In genomic region chr16:28549301-28549899, GRCh38 we compare ENCODE assay signal across 8 cellular contexts. TPM values are rescaled to one million over a fixed set of nuclear protein-coding genes. Genes with fewer than 3 reads are reported as not detected.
DNase-seq lines count a peak whose midpoint lies in the region; ATAC-seq, FAIRE-seq and TF ChIP-seq lines count a peak whose summit lies in the region.

No MANE protein-coding gene starts in this region.

- FAIRE-seq in GM12878 (lab: Jason Lieb, UNC): no peak

- CTCF ChIA-PET in GM12878 (lab: Yijun Ruan, JAX): interaction anchor here (0.8 to 1.4 kb wide), 3 partner anchors 8 to 222 kb away, joined by 3 to 4 read pairs (median 3); no protein-coding TSS in a partner anchor

- peak; percentile 74 for TF ChIP-seq RAD21 in GM12878 (IDR thresholded peaks at IDR 0.05; ENCODE audit: insufficient read depth, low read depth, low read length)

- DNase-seq in SHP77 (lab: John Stamatoyannopoulos, UW) (peak; percentile 7 to 31), SHP77 treated with DMSO at 0.1 percent for 48 hours (lab: John Stamatoyannopoulos, UW) (no peak), NAMALWA (ENCODE audit: low spot score) (peak; percentile 60), GM12878 (ENCODE audit: low read depth, low spot score) (no peak), SK-N-DZ (ENCODE audit: low spot score) (no peak), HPDE6-E6E7 (ENCODE audit: extremely low spot score) (no peak)
- DNase-seq in naive thymus-derived CD8-positive, alpha-beta T cell: peak in 5 of 10 donors; percentile 9 to 51 (median 19)
- no peak for DNase-seq in stimulated activated CD4-positive, alpha-beta T cell treated with anti-CD3 and anti-CD28 coated beads, Interleukin-2, amount 100 ng/mL, for 48 hours

- WGBS in GM12878 (ENCODE audit: insufficient coverage, insufficient replicate concordance, low lambda C conversion rate, missing lambda C conversion rate): 45% methylated on average over 11 of the region's 11 CpGs

- H3K36me3 Mint-ChIP-seq in naive thymus-derived CD8-positive, alpha-beta T cell: no peaks in the 10 kb centered on the region

- POLR2A ChIA-PET in GM12878 (lab: Charles Lee): interaction anchor here (0.8 kb wide), 1 partner anchor 8 kb away, joined by 4 read pairs; no protein-coding TSS in a partner anchor
- POLR2A ChIA-PET in naive thymus-derived CD8-positive, alpha-beta T cell (lab: Charles Lee): interaction anchor here (0.6 to 4.0 kb wide), 3 partner anchors 19 to 58 kb away, joined by 3 to 21 read pairs (median 5); partner anchors contain the start of genes APOBR and CLN3

- H3K4me2 ChIP-seq in GM12878 (ENCODE audit: control insufficient read depth, insufficient read depth): no peak overlapping the region

- no peaks in the 10 kb centered on the region for H4K20me1 ChIP-seq in GM12878 (ENCODE audit: control insufficient read depth, insufficient read depth)

- H2AFZ ChIP-seq in GM12878 (ENCODE audit: control insufficient read depth, low read depth, low read length): no peak overlapping the region

- H3K9me3 Mint-ChIP-seq in naive thymus-derived CD8-positive, alpha-beta T cell: no peaks in the 10 kb centered on the region

- no peak overlapping the region for H3K27ac ChIP-seq in GM12878 (ENCODE audit: control insufficient read depth, insufficient read depth)

- TF ChIP-seq POLR2A in GM12878 (IDR thresholded peaks at IDR 0.05; ENCODE audit: low read depth, low read length): no peak

- H3K4me3 Mint-ChIP-seq in naive thymus-derived CD8-positive, alpha-beta T cell: peak overlapping the region in 1 of 10 donors; percentile 33

- H3K27me3 Mint-ChIP-seq in naive thymus-derived CD8-positive, alpha-beta T cell: no peaks in the 10 kb centered on the region

- peaks cover 6 to 16% (median 9%) of the 10 kb centered on the region in 4 donors for H3K4me1 Mint-ChIP-seq in naive thymus-derived CD8-positive, alpha-beta T cell

- BruUV-seq in GM12878 (replicated peaks; lab: Mats Ljungman, UMichigan): no TSS peak

- H3K79me2 ChIP-seq in GM12878 (ENCODE audit: control insufficient read depth, insufficient read depth, low read length): no peaks in the 10 kb centered on the region

- no peak for TF ChIP-seq EP300 in GM12878 (IDR thresholded peaks at IDR 0.05; ENCODE audit: borderline replicate concordance in 1 of 2, control insufficient read depth in 1 of 2, low read depth in 2 of 2, low read length in 2 of 2)

- no peaks in the 10 kb centered on the region for H3K36me3 ChIP-seq in GM12878 (ENCODE audit: control insufficient read depth in 2 of 2, insufficient read depth in 2 of 2, low read length in 1 of 2)

- no peaks in the 10 kb centered on the region; the same call in 1 of the 2 replicates for H3K4me1 ChIP-seq in GM12878 (ENCODE audit: control insufficient read depth, insufficient read depth, low read length)

- H3K9ac ChIP-seq in GM12878 (ENCODE audit: control insufficient read depth, insufficient read depth, low read length): no peak overlapping the region

- in situ Hi-C loops in GM12878 (cut with MboI): no loop called here

- intact Hi-C loops in GM12878 (cut with micrococcal nuclease; ENCODE audit: unreplicated experiment): no loop called here

- no peaks in the 10 kb centered on the region for H3K27me3 ChIP-seq in GM12878 (replicated peaks in 1 of 2; ENCODE audit: control insufficient read depth in 2 of 2, insufficient read depth in 2 of 2, low read length in 1 of 2)

- H3K27ac Mint-ChIP-seq in naive thymus-derived CD8-positive, alpha-beta T cell: peak overlapping the region in 6 of 10 donors; percentile 1 to 77 (median 38)

- H3K9me3 ChIP-seq in GM12878 (replicated peaks; ENCODE audit: control insufficient read depth, insufficient read depth, low read length): no peaks in the 10 kb centered on the region

- peak; percentile 36 to 62 (median 52); a peak in 4 of 6 replicates for TF ChIP-seq CTCF in GM12878 (IDR thresholded peaks at IDR 0.05 in 2 of 3, conservative IDR thresholded peaks at IDR 0.05 in 1 of 3; ENCODE audit: control insufficient read depth in 2 of 3, extremely low read depth in 1 of 3, insufficient read depth in 1 of 3, low read depth in 3 of 3, low read length in 3 of 3)

- no peak for ATAC-seq in GM12878
- no peak for ATAC-seq in naive thymus-derived CD8-positive, alpha-beta T cell

- SMC1A ChIA-PET in GM12878 (lab: Charles Lee; ENCODE audit: uncharacterized antibody, unreplicated experiment): interaction anchor here (1.1 kb wide), 1 partner anchor 19 kb away, joined by 4 read pairs; no protein-coding TSS in a partner anchor

- RAD21 ChIA-PET in GM12878 (lab: Charles Lee; ENCODE audit: unreplicated experiment): interaction anchor here (1.2 kb wide), 1 partner anchor 225 kb away, joined by 3 read pairs; no protein-coding TSS in a partner anchor

- no peak overlapping the region for H3K4me3 ChIP-seq in GM12878

RNA-seq across cellular contexts. Expression of gene SGF29, which starts 4.3 kb away (rescaled TPM):
- 11.7 and 16.2 TPM in 2 replicates for total RNA-seq in GM12878 (2013; cell fraction: nucleolus; rRNA removed)
- 15.7 and 18.1 TPM in 2 replicates for total RNA-seq in GM12878 (2014; rRNA removed)
- 14.0 and 15.4 TPM in 2 replicates for total RNA-seq in GM12878 (2014; rRNA removed; fragmentation: Illumina TruSeq; extraction: Trizol)
- total RNA-seq in GM12878 (2021): 18.4 and 20.1 TPM in 2 replicates
- polyA plus RNA-seq in GM12878 (2011; ENCODE audit: low read depth): 8.2 TPM
- 0.82 and 2.2 TPM in 2 replicates for polyA plus RNA-seq in GM12878 (2011; rRNA removed)
- polyA plus RNA-seq in GM12878 (2011; cell fraction: cytosol; rRNA removed): 5.1 and 5.4 TPM in 2 replicates
- polyA plus RNA-seq in GM12878 (2011; cell fraction: nucleus; rRNA removed): 8.8 and 11.9 TPM in 2 replicates
- polyA plus RNA-seq in GM12878 (2012): 15.6 and 15.7 TPM in 2 replicates
- 4.7 and 9.3 TPM in 2 replicates for polyA plus RNA-seq in GM12878 (2014; fragmentation: Illumina TruSeq; extraction: Trizol)
- polyA plus RNA-seq in GM12878 (2014; fragmentation: Nextera tagmentation; extraction: Ambion mirVana): 1 to 10 TPM; 4.3 to 7.1 TPM
- 10.7 and 12.3 TPM in 2 replicates for polyA plus RNA-seq in GM12878 (2014; rRNA removed)
- polyA plus RNA-seq in GM12878 (2016; fragmentation: Nextera tagmentation; extraction: Ambion mirVana): 10 to 100 TPM; 15.4 to 17.2 TPM
- polyA minus RNA-seq in GM12878 (2011; rRNA and poly(A)+ RNA removed): 2.3 and 5.2 TPM in 2 replicates
- polyA minus RNA-seq in GM12878 (2011; cell fraction: cytosol; rRNA and poly(A)+ RNA removed): 2.4 and 7.6 TPM in 2 replicates
- polyA minus RNA-seq in GM12878 (2011; cell fraction: nucleus; rRNA and poly(A)+ RNA removed): 4.0 and 7.3 TPM in 2 replicates
- total RNA-seq in naive thymus-derived CD8-positive, alpha-beta T cell: 10 to 100 TPM; 68.3 to 73.0 TPM
- polyA plus RNA-seq in naive thymus-derived CD8-positive, alpha-beta T cell: 10 to 100 TPM; 48.3 to 71.7 (median 50.4) TPM
- 26.5 and 27.3 TPM in 2 replicates for polyA plus RNA-seq in SK-N-DZ (2014; cell fraction: cytosol; rRNA removed)
- polyA plus RNA-seq in SK-N-DZ (2014; cell fraction: nucleus; rRNA removed): 39.8 and 47.2 TPM in 2 replicates

RNA-seq across cellular contexts. Expression of gene NUPR1, which starts 10.6 kb away (rescaled TPM):
- total RNA-seq in GM12878 (2013; cell fraction: nucleolus; rRNA removed): not detected in 2 replicates
- total RNA-seq in GM12878 (2014; rRNA removed) (0.06 TPM in 1 of 2 replicates, not detected in the other), GM12878 (2014; rRNA removed; fragmentation: Illumina TruSeq; extraction: Trizol) (0.04 TPM in 1 of 2 replicates, not detected in the other), GM12878 (2021) (0.28 and 0.88 TPM in 2 replicates)
- polyA plus RNA-seq in GM12878 (2011; ENCODE audit: low read depth): not detected
- polyA plus RNA-seq in GM12878 (2011; rRNA removed) (0.26 TPM in 1 of 2 replicates, not detected in the other), GM12878 (2014; fragmentation: Illumina TruSeq; extraction: Trizol) (0.09 TPM in 1 of 2 replicates, not detected in the other), GM12878 (2014; fragmentation: Nextera tagmentation; extraction: Ambion mirVana) (not detected), GM12878 (2014; rRNA removed) (0.03 and 0.08 TPM in 2 replicates), GM12878 (2016; fragmentation: Nextera tagmentation; extraction: Ambion mirVana) (under 1 TPM; 0.43 to 0.78 TPM)
- 0.12 and 0.22 TPM in 2 replicates for polyA plus RNA-seq in GM12878 (2011; cell fraction: cytosol; rRNA removed)
- 0.01 and 0.10 TPM in 2 replicates for polyA plus RNA-seq in GM12878 (2011; cell fraction: nucleus; rRNA removed)
- polyA plus RNA-seq in GM12878 (2012): not detected in 2 replicates
- polyA minus RNA-seq in GM12878 (2011; rRNA and poly(A)+ RNA removed): not detected in 2 replicates
- polyA minus RNA-seq in GM12878 (2011; cell fraction: cytosol; rRNA and poly(A)+ RNA removed): 1.0 TPM in 1 of 2 replicates, not detected in the other
- polyA minus RNA-seq in GM12878 (2011; cell fraction: nucleus; rRNA and poly(A)+ RNA removed): 0.10 TPM in 1 of 2 replicates, not detected in the other
- total RNA-seq in naive thymus-derived CD8-positive, alpha-beta T cell: under 1 TPM in 1 of 2 experiments, not detected in 1; 0.05 TPM
- not detected for polyA plus RNA-seq in naive thymus-derived CD8-positive, alpha-beta T cell
- polyA plus RNA-seq in SK-N-DZ (2014; cell fraction: cytosol; rRNA removed): not detected in 2 replicates
- polyA plus RNA-seq in SK-N-DZ (2014; cell fraction: nucleus; rRNA removed): not detected in 2 replicates

RNA-seq across cellular contexts. Expression of gene IL27, which starts 42.8 kb away (rescaled TPM):
- not detected in 2 replicates for total RNA-seq in GM12878 (2013; cell fraction: nucleolus; rRNA removed)
- 0.38 and 1.2 TPM in 2 replicates for total RNA-seq in GM12878 (2014; rRNA removed)
- 0.27 and 0.28 TPM in 2 replicates for total RNA-seq in GM12878 (2014; rRNA removed; fragmentation: Illumina TruSeq; extraction: Trizol)
- total RNA-seq in GM12878 (2021): 0.32 and 0.49 TPM in 2 replicates
- polyA plus RNA-seq in GM12878 (2011; ENCODE audit: low read depth): not detected
- polyA plus RNA-seq in GM12878 (2011; rRNA removed): 0.07 TPM in 1 of 2 replicates, not detected in the other
- 0.09 and 0.15 TPM in 2 replicates for polyA plus RNA-seq in GM12878 (2011; cell fraction: cytosol; rRNA removed)
- 0.26 TPM in 1 of 2 replicates, not detected in the other for polyA plus RNA-seq in GM12878 (2011; cell fraction: nucleus; rRNA removed)
- polyA plus RNA-seq in GM12878 (2012): not detected in 2 replicates
- polyA plus RNA-seq in GM12878 (2014; fragmentation: Illumina TruSeq; extraction: Trizol): 0.34 TPM in 1 of 2 replicates, not detected in the other
- under 1 TPM in 1 of 2 experiments, not detected in 1; 0.24 TPM for polyA plus RNA-seq in GM12878 (2014; fragmentation: Nextera tagmentation; extraction: Ambion mirVana)
- 0.23 and 1.1 TPM in 2 replicates for polyA plus RNA-seq in GM12878 (2014; rRNA removed)
- 1 to 10 TPM in 1 of 2 experiments, under 1 TPM in 1; 0.95 to 2.4 TPM for polyA plus RNA-seq in GM12878 (2016; fragmentation: Nextera tagmentation; extraction: Ambion mirVana)
- not detected in 2 replicates for polyA minus RNA-seq in GM12878 (2011; rRNA and poly(A)+ RNA removed)
- polyA minus RNA-seq in GM12878 (2011; cell fraction: cytosol; rRNA and poly(A)+ RNA removed): not detected in 2 replicates
- not detected in 2 replicates for polyA minus RNA-seq in GM12878 (2011; cell fraction: nucleus; rRNA and poly(A)+ RNA removed)
- total RNA-seq in naive thymus-derived CD8-positive, alpha-beta T cell: not detected
- polyA plus RNA-seq in naive thymus-derived CD8-positive, alpha-beta T cell: not detected
- not detected in 2 replicates for polyA plus RNA-seq in SK-N-DZ (2014; cell fraction: cytosol; rRNA removed)
- not detected in 2 replicates for polyA plus RNA-seq in SK-N-DZ (2014; cell fraction: nucleus; rRNA removed)

RNA-seq across cellular contexts. Expression of gene SULT1A2, which starts 47.5 kb away (rescaled TPM):
- total RNA-seq in GM12878 (2013; cell fraction: nucleolus; rRNA removed): not detected in 2 replicates
- total RNA-seq in GM12878 (2014; rRNA removed) (0.06 TPM in 1 of 2 replicates, not detected in the other), GM12878 (2014; rRNA removed; fragmentation: Illumina TruSeq; extraction: Trizol) (not detected in 2 replicates), GM12878 (2021) (0.16 TPM in 1 of 2 replicates, not detected in the other)
- not detected for polyA plus RNA-seq in GM12878 (2011; ENCODE audit: low read depth)
- polyA plus RNA-seq in GM12878 (2011; rRNA removed) (not detected in 2 replicates), GM12878 (2014; fragmentation: Illumina TruSeq; extraction: Trizol) (0.07 TPM in 1 of 2 replicates, not detected in the other), GM12878 (2014; fragmentation: Nextera tagmentation; extraction: Ambion mirVana) (under 1 TPM in 1 of 2 experiments, not detected in 1; 0.39 TPM), GM12878 (2014; rRNA removed) (0.06 TPM in 1 of 2 replicates, not detected in the other), GM12878 (2016; fragmentation: Nextera tagmentation; extraction: Ambion mirVana) (not detected)
- polyA plus RNA-seq in GM12878 (2011; cell fraction: cytosol; rRNA removed): not detected in 2 replicates
- 0.12 TPM in 1 of 2 replicates, not detected in the other for polyA plus RNA-seq in GM12878 (2011; cell fraction: nucleus; rRNA removed)
- polyA plus RNA-seq in GM12878 (2012): not detected in 2 replicates
- polyA minus RNA-seq in GM12878 (2011; rRNA and poly(A)+ RNA removed): not detected in 2 replicates
- polyA minus RNA-seq in GM12878 (2011; cell fraction: cytosol; rRNA and poly(A)+ RNA removed): 0.83 TPM in 1 of 2 replicates, not detected in the other
- not detected in 2 replicates for polyA minus RNA-seq in GM12878 (2011; cell fraction: nucleus; rRNA and poly(A)+ RNA removed)
- 1 to 10 TPM in 1 of 2 experiments, under 1 TPM in 1; 0.66 to 2.1 TPM for total RNA-seq in naive thymus-derived CD8-positive, alpha-beta T cell
- polyA plus RNA-seq in naive thymus-derived CD8-positive, alpha-beta T cell: not detected
- polyA plus RNA-seq in SK-N-DZ (2014; cell fraction: cytosol; rRNA removed): 0.66 and 0.98 TPM in 2 replicates
- 0.61 and 4.4 TPM in 2 replicates for polyA plus RNA-seq in SK-N-DZ (2014; cell fraction: nucleus; rRNA removed)

RNA-seq across cellular contexts. Expression of gene APOBR, which starts 55.0 kb away (rescaled TPM):
- total RNA-seq in GM12878 (2013; cell fraction: nucleolus; rRNA removed): 0.15 TPM in 2 replicates
- 0.65 and 0.73 TPM in 2 replicates for total RNA-seq in GM12878 (2014; rRNA removed)
- 0.32 and 0.54 TPM in 2 replicates for total RNA-seq in GM12878 (2014; rRNA removed; fragmentation: Illumina TruSeq; extraction: Trizol)
- 2.4 and 2.5 TPM in 2 replicates for total RNA-seq in GM12878 (2021)
- polyA plus RNA-seq in GM12878 (2011; ENCODE audit: low read depth): 0.68 TPM
- polyA plus RNA-seq in GM12878 (2011; rRNA removed): 0.06 and 0.15 TPM in 2 replicates
- 0.12 and 0.15 TPM in 2 replicates for polyA plus RNA-seq in GM12878 (2011; cell fraction: cytosol; rRNA removed)
- 0.12 and 0.34 TPM in 2 replicates for polyA plus RNA-seq in GM12878 (2011; cell fraction: nucleus; rRNA removed)
- polyA plus RNA-seq in GM12878 (2012): 1.2 and 1.7 TPM in 2 replicates
- 0.19 and 2.0 TPM in 2 replicates for polyA plus RNA-seq in GM12878 (2014; fragmentation: Illumina TruSeq; extraction: Trizol)
- polyA plus RNA-seq in GM12878 (2014; fragmentation: Nextera tagmentation; extraction: Ambion mirVana): under 1 TPM in 1 of 2 experiments, not detected in 1; 0.09 TPM
- polyA plus RNA-seq in GM12878 (2014; rRNA removed): 2.2 and 3.1 TPM in 2 replicates
- polyA plus RNA-seq in GM12878 (2016; fragmentation: Nextera tagmentation; extraction: Ambion mirVana): under 1 TPM; 0.04 to 0.25 TPM
- polyA minus RNA-seq in GM12878 (2011; rRNA and poly(A)+ RNA removed): 0.05 TPM in 1 of 2 replicates, not detected in the other
- polyA minus RNA-seq in GM12878 (2011; cell fraction: cytosol; rRNA and poly(A)+ RNA removed): not detected in 2 replicates
- 0.10 TPM in 1 of 2 replicates, not detected in the other for polyA minus RNA-seq in GM12878 (2011; cell fraction: nucleus; rRNA and poly(A)+ RNA removed)
- 1 to 10 TPM; 7.6 to 9.0 TPM for total RNA-seq in naive thymus-derived CD8-positive, alpha-beta T cell
- 1 to 10 TPM in 1 of 3 donors, under 1 TPM in 2; 0.38 to 1.1 (median 0.76) TPM for polyA plus RNA-seq in naive thymus-derived CD8-positive, alpha-beta T cell
- 0.41 TPM in 1 of 2 replicates, not detected in the other for polyA plus RNA-seq in SK-N-DZ (2014; cell fraction: cytosol; rRNA removed)
- 0.09 TPM in 1 of 2 replicates, not detected in the other for polyA plus RNA-seq in SK-N-DZ (2014; cell fraction: nucleus; rRNA removed)

Comparison
In these comparisons a context has a peak if more than half of its experiments do, and no peak if none do; other contexts are left out.
1. DNase-seq: peak in SHP77 (2 of 2) and NAMALWA (single experiment); none in SHP77 treated with DMSO at 0.1 percent for 48 hours (single experiment), GM12878 (single experiment), SK-N-DZ (single experiment), stimulated activated CD4-positive, alpha-beta T cell treated with anti-CD3 and anti-CD28 coated beads, Interleukin-2, amount 100 ng/mL, for 48 hours (0 of 2) and HPDE6-E6E7 (single experiment).